ENCODE assay signal across 8 cellular contexts in genomic region chr22:31106001-31106571, GRCh38. TPM values are rescaled to one million over a fixed set of nuclear protein-coding genes. Genes with fewer than 3 reads are reported as not detected.
DNase-seq lines count a peak whose midpoint lies in the region; ATAC-seq, FAIRE-seq and TF ChIP-seq lines count a peak whose summit lies in the region.

No MANE protein-coding gene starts in this region.

- no peak overlapping the region for H4K91ac ChIP-seq in H1 (replicated peaks; ENCODE audit: insufficient read length, low read length)

- H4K20me1 ChIP-seq in H1 (replicated peaks in 1 of 2; ENCODE audit: control insufficient read depth in 1 of 2, insufficient read depth in 2 of 2, low read length in 2 of 2), result peaks cover 0 to 8% of the 10 kb centered on the region in 2 experiments
- peaks cover 12% of the 10 kb centered on the region for H4K20me1 ChIP-seq in neural progenitor cell (ENCODE audit: low read depth)

- H3F3A ChIP-seq in neural progenitor cell (ENCODE audit: low read depth), result peaks cover 7% of the 10 kb centered on the region

- no peak overlapping the region for H3K9ac ChIP-seq in H1 (replicated peaks in 1 of 4; ENCODE audit: extremely low read depth in 1 of 4, low read depth in 3 of 4, low read length in 3 of 4)
- no peak overlapping the region for H3K9ac ChIP-seq in neural progenitor cell

- TF ChIP-seq CTCF in AG10803 (conservative IDR thresholded peaks at IDR 0.05; ENCODE audit: low read length), result peak; percentile 33; the same call in 1 of the 2 replicates
- peak in 2 of 3 experiments; percentile 7 to 23; a peak in 1 of 4 replicates for TF ChIP-seq CTCF in H1 (IDR thresholded peaks at IDR 0.05; ENCODE audit: control extremely low read depth in 1 of 3, insufficient read depth in 1 of 3, low read depth in 1 of 3, low read length in 3 of 3)
- TF ChIP-seq CTCF in neural progenitor cell (IDR thresholded peaks at IDR 0.05), result no peak

- no peak for ATAC-seq in left colon
- no peak for ATAC-seq in HG03159 (IDR thresholded peaks at IDR 0.05; ENCODE audit: unreplicated experiment)

- no peak overlapping the region for H2BK120ac ChIP-seq in H1 (replicated peaks; ENCODE audit: low read depth, low read length)

- H3K79me2 ChIP-seq in H1 (ENCODE audit: control insufficient read depth in 1 of 2, insufficient read depth in 2 of 2, low read length in 2 of 2) (no peaks in the 10 kb centered on the region), neural progenitor cell (ENCODE audit: low read depth) (no peaks in the 10 kb centered on the region)

- no peak overlapping the region for H3K27ac Mint-ChIP-seq in neural progenitor cell

- no peaks in the 10 kb centered on the region for H3K36me3 ChIP-seq in H1 (ENCODE audit: control insufficient read depth in 2 of 4, insufficient read depth in 4 of 4, low read length in 3 of 4)
- H3K36me3 ChIP-seq in neural progenitor cell, result no peaks in the 10 kb centered on the region

- H2BK20ac ChIP-seq in H1 (ENCODE audit: low read length), result no peak overlapping the region

- H3K27ac ChIP-seq in H1 (ENCODE audit: low read depth, low read length), result no peak overlapping the region
- H3K27ac ChIP-seq in neural progenitor cell, result no peak overlapping the region

- H2BK5ac ChIP-seq in H1 (ENCODE audit: low read depth, low read length), result no peak overlapping the region

- no peak overlapping the region for H2BK15ac ChIP-seq in H1 (ENCODE audit: low read length)

- H3K79me1 ChIP-seq in H1 (ENCODE audit: low read depth, low read length), result no peaks in the 10 kb centered on the region; the same call in 1 of the 2 replicates

- peak overlapping the region; percentile 91 for H3K4me3 Mint-ChIP-seq in neural progenitor cell

- no peak overlapping the region for H3K14ac ChIP-seq in H1 (ENCODE audit: insufficient read length)

- peaks cover 8% of the 10 kb centered on the region; the same call in 1 of the 2 replicates for H3K23me2 ChIP-seq in H1 (ENCODE audit: low read depth, low read length)

- H3K4me1 ChIP-seq in H1 (replicated peaks in 1 of 4; ENCODE audit: control insufficient read depth in 3 of 4, insufficient read depth in 4 of 4, low read length in 3 of 4) (peaks cover 0 to 15% (median 11%) of the 10 kb centered on the region in 4 experiments; a peak in 5 of 7 replicates), neural progenitor cell (no peaks in the 10 kb centered on the region)

- no peak for DNase-seq in AG10803 (ENCODE audit: low read depth)
- peak; percentile 54 for DNase-seq in NCI-H2171 (lab: John Stamatoyannopoulos, UW)
- DNase-seq in H1 (ENCODE audit: low read depth in 1 of 2, low spot score in 2 of 2), result no peak
- no peak for DNase-seq in neural progenitor cell (ENCODE audit: low spot score)
- no peak for DNase-seq in NCI-H446 treated with DMSO at 0.1 percent for 48 hours (lab: John Stamatoyannopoulos, UW)
- no peak for DNase-seq in left colon
- no peak for DNase-seq in NK-92 (lab: John Stamatoyannopoulos, UW; ENCODE audit: unreplicated experiment)

- no peak overlapping the region for H3K4ac ChIP-seq in H1 (replicated peaks; ENCODE audit: insufficient read length, low read depth, low read length)

- H3K27me3 ChIP-seq in H1 (replicated peaks in 1 of 4; ENCODE audit: control insufficient read depth in 3 of 4, extremely low read depth in 1 of 4, insufficient read depth in 3 of 4, low read length in 3 of 4), result peaks cover 10 to 23% (median 22%) of the 10 kb centered on the region in 4 experiments
- peaks cover 44% of the 10 kb centered on the region for H3K27me3 ChIP-seq in neural progenitor cell

- CTCF ChIA-PET in H1 (lab: Charles Lee; ENCODE audit: partially characterized antibody), result interaction anchor here (1.0 to 16.8 kb wide), 6 partner anchors 12 to 186 kb away, joined by 3 to 207 read pairs (median 36); partner anchors contain the start of genes PIK3IP1, RNF185 and SMTN

- no peak overlapping the region for H2AFZ ChIP-seq in H1 (ENCODE audit: low read length)
- no peak overlapping the region for H2AFZ ChIP-seq in neural progenitor cell (replicated peaks)

- TF ChIP-seq EP300 in H1 (IDR thresholded peaks at IDR 0.05; ENCODE audit: borderline replicate concordance in 1 of 2, low read depth in 2 of 2, low read length in 2 of 2), result no peak

- no peak overlapping the region for H2BK12ac ChIP-seq in H1 (ENCODE audit: low read depth, low read length)

- peaks cover 12% of the 10 kb centered on the region for H3K4me1 Mint-ChIP-seq in neural progenitor cell

- H4K8ac ChIP-seq in H1 (ENCODE audit: extremely low read depth, insufficient read depth, low read length), result no peak overlapping the region

- H3K4me3 ChIP-seq in AG10803 (ENCODE audit: low read length) (peak overlapping the region; percentile 95), H1 (ENCODE audit: extremely low read depth in 1 of 4, insufficient read depth in 2 of 4, low read depth in 3 of 4, low read length in 4 of 4) (peak overlapping the region in 1 of 4 experiments; percentile 77; a peak in 1 of 8 replicates), neural progenitor cell (no peak overlapping the region)

- WGBS in H1 (ENCODE audit: extremely low coverage in 1 of 2, insufficient coverage in 1 of 2, insufficient read length in 1 of 2, insufficient replicate concordance in 2 of 2, low coverage in 1 of 2, low lambda C conversion rate in 2 of 2, missing lambda C conversion rate in 1 of 2), 2 experiments, result 72% methylated on average over 4 of the region's 4 CpGs; no CpG with 5 or more reads in 1 of the 2 experiments

- FAIRE-seq in H1 (lab: Jason Lieb, UNC), result no peak

- TF ChIP-seq POLR2A in H1 (IDR thresholded peaks at IDR 0.05; ENCODE audit: control extremely low read depth in 1 of 2, low read depth in 2 of 2, low read length in 2 of 2), result no peak

- intact Hi-C loops in left colon (cut with DNase I, micrococcal nuclease), result no loop called here

- H3K27me3 Mint-ChIP-seq in neural progenitor cell (ENCODE audit: insufficient read depth, low read depth), result peaks cover 5% of the 10 kb centered on the region

- no peak overlapping the region for H3K56ac ChIP-seq in H1 (replicated peaks; ENCODE audit: insufficient read length, low read depth, low read length)

- H3K4me2 ChIP-seq in H1 (ENCODE audit: insufficient read depth in 1 of 2, low read depth in 2 of 2, low read length in 2 of 2), result peak overlapping the region in 1 of 2 experiments; percentile 84; a peak in 1 of 4 replicates
- H3K4me2 ChIP-seq in neural progenitor cell, result no peak overlapping the region

- no peaks in the 10 kb centered on the region for H3K9me3 ChIP-seq in H1 (ENCODE audit: insufficient read depth in 2 of 2, low read depth in 1 of 2, low read length in 1 of 2)
- H3K9me3 ChIP-seq in neural progenitor cell (ENCODE audit: low read depth), result no peaks in the 10 kb centered on the region

- no peak overlapping the region for H3K18ac ChIP-seq in H1 (ENCODE audit: extremely low read depth, low read length)

- no peaks in the 10 kb centered on the region for H3K9me3 Mint-ChIP-seq in neural progenitor cell

- H3K36me3 Mint-ChIP-seq in neural progenitor cell, result peaks cover 2% of the 10 kb centered on the region

- H4K5ac ChIP-seq in H1 (ENCODE audit: insufficient read length, low read depth, low read length), result no peak overlapping the region

- POLR2A ChIA-PET in H1 (lab: Charles Lee; ENCODE audit: partially characterized antibody), result interaction anchor here (0.6 to 3.1 kb wide), 4 partner anchors 8 to 22 kb away, joined by 3 to 16 read pairs (median 5); partner anchors contain the start of gene INPP5J

- H3K23ac ChIP-seq in H1 (ENCODE audit: insufficient read length), result no peak overlapping the region

- peak in 1 of 2 experiments; percentile 28; a peak in 1 of 4 replicates for TF ChIP-seq RAD21 in H1 (IDR thresholded peaks at IDR 0.05 in 1 of 2, conservative IDR thresholded peaks at IDR 0.05 in 1 of 2; ENCODE audit: low read depth in 2 of 2, low read length in 2 of 2)

- peak overlapping the region; percentile 60; the same call in 1 of the 2 replicates for H2AK5ac ChIP-seq in H1 (ENCODE audit: low read depth, low read length)

RNA-seq across cellular contexts. Expression of gene SELENOM, which starts 1.3 kb away (rescaled TPM):
- total RNA-seq in H1 (2021; fragmentation: NEBNext Ultra II Directional; extraction: Animal tissue kit (Norgen Biotek cat#: 25700)), result 21.8 and 22.7 TPM in 2 replicates
- polyA plus RNA-seq in H1 (2011; rRNA removed), result 40.0 and 57.2 TPM in 2 replicates
- 33.4 TPM for polyA plus RNA-seq in H1 (2011; cell fraction: cytosol; rRNA removed)
- polyA plus RNA-seq in H1 (2011; cell fraction: nucleus; rRNA removed), result 32.8 TPM
- polyA plus RNA-seq in H1 (2012, experiment 1 of 2), result 9.6 to 22.1 TPM (median 16.4 TPM) in 4 replicates
- polyA plus RNA-seq in H1 (2012, experiment 2 of 2), result 28.2 TPM
- 50.7 TPM for polyA plus RNA-seq in H1 (2013, experiment 1 of 2)
- polyA plus RNA-seq in H1 (2013, experiment 2 of 2), result 50.7 TPM
- polyA minus RNA-seq in H1 (2011; rRNA and poly(A)+ RNA removed), result 5.5 and 5.7 TPM in 2 replicates
- 10.1 TPM for polyA minus RNA-seq in H1 (2011; cell fraction: cytosol; rRNA and poly(A)+ RNA removed)
- 13.7 TPM for polyA minus RNA-seq in H1 (2011; cell fraction: nucleus; rRNA and poly(A)+ RNA removed)
- total RNA-seq in neural progenitor cell (ENCODE audit: low replicate concordance) (7.4 and 13.9 TPM in 2 replicates), left colon (10 to 100 TPM; 24.3 to 64.4 TPM)

RNA-seq across cellular contexts. Expression of gene INPP5J, which starts 16.7 kb away (rescaled TPM):
- total RNA-seq in H1 (2021; fragmentation: NEBNext Ultra II Directional; extraction: Animal tissue kit (Norgen Biotek cat#: 25700)), result 6.0 and 6.4 TPM in 2 replicates
- 5.4 and 9.1 TPM in 2 replicates for polyA plus RNA-seq in H1 (2011; rRNA removed)
- polyA plus RNA-seq in H1 (2011; cell fraction: cytosol; rRNA removed), result 5.6 TPM
- 14.0 TPM for polyA plus RNA-seq in H1 (2011; cell fraction: nucleus; rRNA removed)
- 3.6 to 6.3 TPM (median 5.3 TPM) in 4 replicates for polyA plus RNA-seq in H1 (2012, experiment 1 of 2)
- polyA plus RNA-seq in H1 (2012, experiment 2 of 2), result 5.1 TPM
- 3.9 TPM for polyA plus RNA-seq in H1 (2013, experiment 1 of 2)
- 4.0 TPM for polyA plus RNA-seq in H1 (2013, experiment 2 of 2)
- 2.5 and 2.9 TPM in 2 replicates for polyA minus RNA-seq in H1 (2011; rRNA and poly(A)+ RNA removed)
- 3.7 TPM for polyA minus RNA-seq in H1 (2011; cell fraction: cytosol; rRNA and poly(A)+ RNA removed)
- polyA minus RNA-seq in H1 (2011; cell fraction: nucleus; rRNA and poly(A)+ RNA removed), result 6.2 TPM
- total RNA-seq in neural progenitor cell (ENCODE audit: low replicate concordance) (1.5 and 3.7 TPM in 2 replicates), left colon (10 to 100 TPM; 26.3 to 34.4 TPM)

RNA-seq across cellular contexts. Expression of gene SMTN, which starts 25.0 kb away (rescaled TPM):
- total RNA-seq in H1 (2021; fragmentation: NEBNext Ultra II Directional; extraction: Animal tissue kit (Norgen Biotek cat#: 25700)), result 20.8 and 26.5 TPM in 2 replicates
- 12.3 and 27.6 TPM in 2 replicates for polyA plus RNA-seq in H1 (2011; rRNA removed)
- 9.2 TPM for polyA plus RNA-seq in H1 (2011; cell fraction: cytosol; rRNA removed)
- 31.0 TPM for polyA plus RNA-seq in H1 (2011; cell fraction: nucleus; rRNA removed)
- polyA plus RNA-seq in H1 (2012, experiment 1 of 2), result 6.7 to 15.9 TPM (median 13.8 TPM) in 4 replicates
- 8.5 TPM for polyA plus RNA-seq in H1 (2012, experiment 2 of 2)
- 17.8 TPM for polyA plus RNA-seq in H1 (2013, experiment 1 of 2)
- 16.7 TPM for polyA plus RNA-seq in H1 (2013, experiment 2 of 2)
- 4.6 and 9.1 TPM in 2 replicates for polyA minus RNA-seq in H1 (2011; rRNA and poly(A)+ RNA removed)
- 13.0 TPM for polyA minus RNA-seq in H1 (2011; cell fraction: cytosol; rRNA and poly(A)+ RNA removed)
- 10.4 TPM for polyA minus RNA-seq in H1 (2011; cell fraction: nucleus; rRNA and poly(A)+ RNA removed)
- total RNA-seq in neural progenitor cell (ENCODE audit: low replicate concordance) (14.1 and 24.0 TPM in 2 replicates), left colon (100 to 1,000 TPM in 1 of 2 donors, 10 to 100 TPM in 1; 62.6 to 141 TPM)

RNA-seq across cellular contexts. Expression of gene PLA2G3, which starts 34.2 kb away (rescaled TPM):
- 25.9 and 26.8 TPM in 2 replicates for total RNA-seq in H1 (2021; fragmentation: NEBNext Ultra II Directional; extraction: Animal tissue kit (Norgen Biotek cat#: 25700))
- polyA plus RNA-seq in H1 (2011; rRNA removed), result 18.1 and 19.3 TPM in 2 replicates
- polyA plus RNA-seq in H1 (2011; cell fraction: cytosol; rRNA removed), result 19.3 TPM
- polyA plus RNA-seq in H1 (2011; cell fraction: nucleus; rRNA removed), result 42.9 TPM
- polyA plus RNA-seq in H1 (2012, experiment 1 of 2), result 18.5 to 22.5 TPM (median 22.0 TPM) in 4 replicates
- 20.1 TPM for polyA plus RNA-seq in H1 (2012, experiment 2 of 2)
- 40.7 TPM for polyA plus RNA-seq in H1 (2013, experiment 1 of 2)
- 41.4 TPM for polyA plus RNA-seq in H1 (2013, experiment 2 of 2)
- 10.6 and 14.8 TPM in 2 replicates for polyA minus RNA-seq in H1 (2011; rRNA and poly(A)+ RNA removed)
- 9.8 TPM for polyA minus RNA-seq in H1 (2011; cell fraction: cytosol; rRNA and poly(A)+ RNA removed)
- 12.2 TPM for polyA minus RNA-seq in H1 (2011; cell fraction: nucleus; rRNA and poly(A)+ RNA removed)
- total RNA-seq in neural progenitor cell (ENCODE audit: low replicate concordance) (0.41 and 3.6 TPM in 2 replicates), left colon (under 1 TPM in 1 of 2 donors, not detected in 1; 0.49 TPM)

RNA-seq across cellular contexts. Expression of gene RNF185, which starts 53.9 kb away (rescaled TPM):
- total RNA-seq in H1 (2021; fragmentation: NEBNext Ultra II Directional; extraction: Animal tissue kit (Norgen Biotek cat#: 25700)), result 18.0 and 18.4 TPM in 2 replicates
- polyA plus RNA-seq in H1 (2011; rRNA removed), result 19.4 and 19.9 TPM in 2 replicates
- 20.5 TPM for polyA plus RNA-seq in H1 (2011; cell fraction: cytosol; rRNA removed)
- polyA plus RNA-seq in H1 (2011; cell fraction: nucleus; rRNA removed), result 15.8 TPM
- polyA plus RNA-seq in H1 (2012, experiment 1 of 2), result 18.2 to 19.9 TPM (median 18.8 TPM) in 4 replicates
- polyA plus RNA-seq in H1 (2012, experiment 2 of 2), result 20.9 TPM
- 13.1 TPM for polyA plus RNA-seq in H1 (2013, experiment 1 of 2)
- 12.9 TPM for polyA plus RNA-seq in H1 (2013, experiment 2 of 2)
- 21.1 and 25.8 TPM in 2 replicates for polyA minus RNA-seq in H1 (2011; rRNA and poly(A)+ RNA removed)
- polyA minus RNA-seq in H1 (2011; cell fraction: cytosol; rRNA and poly(A)+ RNA removed), result 10.2 TPM
- 6.7 TPM for polyA minus RNA-seq in H1 (2011; cell fraction: nucleus; rRNA and poly(A)+ RNA removed)
- total RNA-seq in neural progenitor cell (ENCODE audit: low replicate concordance) (23.2 and 31.1 TPM in 2 replicates), left colon (10 to 100 TPM; 36.6 to 40.5 TPM)
